ENCODE assay signal across 17 cellular contexts in genomic region chr9:120544441-120544840, GRCh38. TPM values are rescaled to one million over a fixed set of nuclear protein-coding genes. Genes with fewer than 3 reads are reported as not detected.
DNase-seq lines count a peak whose midpoint lies in the region; ATAC-seq and TF ChIP-seq lines count a peak whose summit lies in the region.
"Had no signal": no experiment of that assay in that cellular context is flagged by ENCODE, and none has a peak within 500 bp of the region (broad histone marks: within the 10 kb centered on the region; RNA-seq: fewer than 3 reads in every experiment).

No MANE protein-coding gene starts in this region.

- H3K36me3 ChIP-seq in adipocyte (ENCODE audit: control insufficient read depth, insufficient read depth, low read length, severe bottlenecking): peaks cover 45% of the 10 kb centered on the region
- peaks cover 2 to 91% of the 10 kb centered on the region in 2 donors for H3K36me3 ChIP-seq in psoas muscle (ENCODE audit: insufficient read depth in 1 of 2, low read depth in 1 of 2)
- peaks cover 52 to 67% of the 10 kb centered on the region in 2 donors for H3K36me3 ChIP-seq in ascending aorta

- WGBS in psoas muscle, 3 donors: 23 to 31% (median 29%) methylated on average over 1 of the region's 1 CpG

- ATAC-seq in psoas muscle (peak in 3 of 4 donors; percentile 71 to 95 (median 93)), GM18517 (IDR thresholded peaks at IDR 0.05; ENCODE audit: unreplicated experiment) (no peak)
- ATAC-seq: GM12878, GM23338, HepG2 had no signal

- H3K27ac ChIP-seq in psoas muscle (no peak overlapping the region), ascending aorta (no peak overlapping the region)
- H3K27ac ChIP-seq: C4-2B had no signal

- H3K9ac ChIP-seq in adipocyte (ENCODE audit: low read length): no peak overlapping the region

- intact Hi-C loops in psoas muscle (cut with DNase I): no loop called here
- intact Hi-C loops in ascending aorta (cut with DNase I): no loop called here

- H3K4me3 ChIP-seq in AG10803 (ENCODE audit: low read length) (no peak overlapping the region), adipocyte (ENCODE audit: low read length) (no peak overlapping the region), fibroblast of the aortic adventitia (ENCODE audit: low read depth, low read length) (no peak overlapping the region), psoas muscle (no peak overlapping the region), ascending aorta (no peak overlapping the region)
- H3K4me3 ChIP-seq: GM12878, GM23338 had no signal

- H3K27me3 ChIP-seq in adipocyte (replicated peaks; ENCODE audit: control insufficient read depth, insufficient read depth, low read length) (no peaks in the 10 kb centered on the region), psoas muscle (ENCODE audit: insufficient read depth in 3 of 3, low read length in 2 of 3) (no peaks in the 10 kb centered on the region), ascending aorta (no peaks in the 10 kb centered on the region)
- H3K27me3 ChIP-seq: BE2C had no signal

- TF ChIP-seq CTCF in AG10803 (conservative IDR thresholded peaks at IDR 0.05; ENCODE audit: low read length): no peak
- TF ChIP-seq CTCF in fibroblast of the aortic adventitia (IDR thresholded peaks at IDR 0.05; ENCODE audit: insufficient read depth, low read length): no peak
- TF ChIP-seq CTCF in psoas muscle (IDR thresholded peaks at IDR 0.05): no peak
- TF ChIP-seq CTCF in ascending aorta (IDR thresholded peaks at IDR 0.05): no peak

- peak; percentile 23 for DNase-seq in AG10803 (ENCODE audit: low read depth)
- DNase-seq in adipocyte (ENCODE audit: low read depth): peak; percentile 15
- peak; percentile 11 for DNase-seq in fibroblast of the aortic adventitia (ENCODE audit: low read depth)
- peak; percentile 21 to 74 for DNase-seq in psoas muscle
- no peak for DNase-seq in NCI-H2029 (lab: John Stamatoyannopoulos, UW)
- DNase-seq in stimulated activated CD4-positive, alpha-beta T cell treated with anti-CD3 and anti-CD28 coated beads, Interleukin-4, amount 100 ng/mL, for 4 hours: no peak
- DNase-seq in ascending aorta (ENCODE audit: low spot score in 2 of 2): no peak
- DNase-seq: ACHN; BE2C; CD4-positive, alpha-beta memory T cell; DMS79; H7 had no signal

- H3K9me3 ChIP-seq in adipocyte (ENCODE audit: control insufficient read depth, low read length) (no peaks in the 10 kb centered on the region), psoas muscle (no peaks in the 10 kb centered on the region), ascending aorta (no peaks in the 10 kb centered on the region)
- H3K9me3 ChIP-seq: BE2C had no signal

- H3K4me1 ChIP-seq in adipocyte (ENCODE audit: control insufficient read depth, insufficient read depth, low read length) (peaks cover 7% of the 10 kb centered on the region), psoas muscle (no peaks in the 10 kb centered on the region), ascending aorta (no peaks in the 10 kb centered on the region)
- H3K4me1 ChIP-seq: BE2C had no signal

RNA-seq across cellular contexts. Expression of gene CDK5RAP2, which starts 35.5 kb away (rescaled TPM):
- 36.8 and 66.6 TPM in 2 replicates for total RNA-seq in fibroblast of the aortic adventitia (ENCODE audit: low replicate concordance)
- total RNA-seq in psoas muscle: 10 to 100 TPM; 60.3 to 95.1 (median 73.3) TPM
- polyA plus RNA-seq in psoas muscle: 10 to 100 TPM; 26.0 to 45.4 (median 40.9) TPM
- 33.6 TPM for total RNA-seq in ascending aorta

Comparison
In these comparisons a context has a peak if more than half of its experiments do, and no peak if none do; other contexts are left out.
1. DNase-seq: peak in AG10803 (single experiment), adipocyte (single experiment), fibroblast of the aortic adventitia (single experiment) and psoas muscle (2 of 2); none in NCI-H2029 (single experiment), stimulated activated CD4-positive, alpha-beta T cell treated with anti-CD3 and anti-CD28 coated beads, Interleukin-4, amount 100 ng/mL, for 4 hours (0 of 2) and ascending aorta (0 of 2).